ENCODE assay signal across 11 cellular contexts in the genomic region with DNA sequence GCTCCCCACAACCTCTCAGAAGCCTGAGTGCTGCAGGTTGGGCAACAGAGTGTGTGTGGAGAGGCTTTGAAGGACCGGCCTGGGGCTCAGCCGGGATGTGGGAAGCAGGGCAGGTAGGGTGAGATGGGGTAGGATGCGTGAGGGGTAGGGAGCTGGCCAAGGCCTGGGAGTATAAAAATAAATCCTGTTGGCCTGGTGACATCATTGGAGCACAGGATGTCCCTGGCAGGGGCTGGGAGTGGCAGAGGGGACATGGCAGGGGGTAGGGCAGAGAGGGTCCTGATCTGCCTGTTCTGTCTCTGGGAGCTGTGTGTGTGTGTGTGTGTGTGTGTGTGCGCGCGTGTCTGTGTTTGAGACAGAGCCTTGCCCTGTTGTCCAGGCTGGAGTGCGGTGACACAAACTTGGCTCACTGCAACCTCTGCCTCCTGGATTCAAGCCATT. TPM values are rescaled to one million over a fixed set of nuclear protein-coding genes. Genes with fewer than 3 reads are reported as not detected.
A peak's percentile ranks its signal among the peaks of the same experiment; 100 is the strongest.
DNase-seq lines count a peak whose midpoint lies in the region; ATAC-seq and TF ChIP-seq lines count a peak whose summit lies in the region.
"Had no signal": no experiment of that assay in that cellular context is flagged by ENCODE, and none has a peak within 500 bp of the region (broad histone marks: within the 10 kb centered on the region; RNA-seq: fewer than 3 reads in every experiment).

No MANE protein-coding gene starts in this region.

- H3K4me3 Mint-ChIP-seq in activated T-cell treated with anti-CD3 and anti-CD28 coated beads, Interleukin-2, amount 50 U/mL, for 72 hours = peak overlapping the region in 1 of 2 donors; percentile 16
- no peak overlapping the region for H3K4me3 Mint-ChIP-seq in effector memory CD8-positive, alpha-beta T cell
- H3K4me3 Mint-ChIP-seq in naive thymus-derived CD8-positive, alpha-beta T cell = no peak overlapping the region
- no peak overlapping the region for H3K4me3 Mint-ChIP-seq in osteocyte (ENCODE audit: unreplicated experiment)

- DNase-seq in activated T-cell treated with anti-CD3 and anti-CD28 coated beads, Interleukin-2, amount 50 U/mL, for 72 hours = no peak
- DNase-seq in activated T-cell treated with anti-CD3 and anti-CD28 coated beads, Interleukin-2, amount 50 U/mL, for 1 hour = no peak
- no peak for DNase-seq in effector memory CD8-positive, alpha-beta T cell
- no peak for DNase-seq in naive thymus-derived CD8-positive, alpha-beta T cell
- DNase-seq in uterus (peak in 1 of 2 donors; percentile 29), osteocyte (ENCODE audit: extremely low spot score, unreplicated experiment) (no peak), NCI-H146 (lab: John Stamatoyannopoulos, UW) (no peak)
- DNase-seq: NCI-H1417; NK-92 treated with Interleukin-12 subunit alpha and Interleukin-12 subunit beta, amount 100 ng/mL, for 24 hours; retina had no signal

- no peaks in the 10 kb centered on the region for H3K9me3 ChIP-seq in uterus

- H3K27ac ChIP-seq in uterus = peak overlapping the region; percentile 98

- no peak for ATAC-seq in activated T-cell treated with anti-CD3 and anti-CD28 coated beads, Interleukin-2, amount 50 U/mL, for 72 hours (replicated peaks in 1 of 2)
- no peak for ATAC-seq in effector memory CD8-positive, alpha-beta T cell (replicated peaks)
- ATAC-seq in naive thymus-derived CD8-positive, alpha-beta T cell = no peak
- ATAC-seq in HG03565 (IDR thresholded peaks at IDR 0.05; ENCODE audit: unreplicated experiment) = no peak

- POLR2A ChIA-PET in naive thymus-derived CD8-positive, alpha-beta T cell (lab: Charles Lee) = interaction anchor here (1.3 kb wide), 1 partner anchor 117 kb away, joined by 6 read pairs; no protein-coding TSS in a partner anchor

- H3K4me1 Mint-ChIP-seq in activated T-cell treated with anti-CD3 and anti-CD28 coated beads, Interleukin-2, amount 50 U/mL, for 72 hours (ENCODE audit: low read depth) = peaks cover 48% of the 10 kb centered on the region
- H3K4me1 Mint-ChIP-seq in effector memory CD8-positive, alpha-beta T cell (ENCODE audit: low read depth in 2 of 2) = peaks cover 16 to 20% of the 10 kb centered on the region in 2 donors
- peaks cover 22 to 47% (median 34%) of the 10 kb centered on the region in 4 donors for H3K4me1 Mint-ChIP-seq in naive thymus-derived CD8-positive, alpha-beta T cell
- H3K4me1 Mint-ChIP-seq in osteocyte (ENCODE audit: unreplicated experiment) = peaks cover 22% of the 10 kb centered on the region

- no peaks in the 10 kb centered on the region for H3K9me3 Mint-ChIP-seq in activated T-cell treated with anti-CD3 and anti-CD28 coated beads, Interleukin-2, amount 50 U/mL, for 72 hours
- H3K9me3 Mint-ChIP-seq in effector memory CD8-positive, alpha-beta T cell = no peaks in the 10 kb centered on the region
- no peaks in the 10 kb centered on the region for H3K9me3 Mint-ChIP-seq in naive thymus-derived CD8-positive, alpha-beta T cell
- no peaks in the 10 kb centered on the region for H3K9me3 Mint-ChIP-seq in osteocyte (ENCODE audit: unreplicated experiment)

- intact Hi-C loops in uterus (cut with DNase I; ENCODE audit: low total_unique reads) = no loop called here

- H3K27ac Mint-ChIP-seq in activated T-cell treated with anti-CD3 and anti-CD28 coated beads, Interleukin-2, amount 50 U/mL, for 72 hours = peak overlapping the region; percentile 40
- H3K27ac Mint-ChIP-seq in effector memory CD8-positive, alpha-beta T cell = peak overlapping the region; percentile 41 to 100
- H3K27ac Mint-ChIP-seq in naive thymus-derived CD8-positive, alpha-beta T cell = peak overlapping the region; percentile 64 to 100 (median 94)
- no peak overlapping the region for H3K27ac Mint-ChIP-seq in osteocyte (ENCODE audit: unreplicated experiment)

- peaks cover 0 to 2% of the 10 kb centered on the region in 2 donors for H3K36me3 Mint-ChIP-seq in activated T-cell treated with anti-CD3 and anti-CD28 coated beads, Interleukin-2, amount 50 U/mL, for 72 hours (ENCODE audit: insufficient read depth in 2 of 2)
- peaks cover 21% of the 10 kb centered on the region for H3K36me3 Mint-ChIP-seq in effector memory CD8-positive, alpha-beta T cell (ENCODE audit: insufficient read depth)
- no peaks in the 10 kb centered on the region for H3K36me3 Mint-ChIP-seq in naive thymus-derived CD8-positive, alpha-beta T cell
- H3K36me3 Mint-ChIP-seq in osteocyte (ENCODE audit: unreplicated experiment) = no peaks in the 10 kb centered on the region

- peaks cover 8 to 29% of the 10 kb centered on the region in 2 donors for H3K4me1 ChIP-seq in uterus

- H3K36me3 ChIP-seq in uterus = no peaks in the 10 kb centered on the region

- H3K4me3 ChIP-seq in uterus = no peak overlapping the region

- TF ChIP-seq CTCF in uterus (IDR thresholded peaks at IDR 0.05) (no peak), osteocyte (IDR thresholded peaks at IDR 0.05) (no peak)

- TF ChIP-seq POLR2A in uterus (IDR thresholded peaks at IDR 0.05) = no peak

- no peaks in the 10 kb centered on the region for H3K27me3 ChIP-seq in uterus

- no peaks in the 10 kb centered on the region for H3K27me3 Mint-ChIP-seq in activated T-cell treated with anti-CD3 and anti-CD28 coated beads, Interleukin-2, amount 50 U/mL, for 72 hours (ENCODE audit: low read depth)
- no peaks in the 10 kb centered on the region for H3K27me3 Mint-ChIP-seq in effector memory CD8-positive, alpha-beta T cell
- no peaks in the 10 kb centered on the region for H3K27me3 Mint-ChIP-seq in naive thymus-derived CD8-positive, alpha-beta T cell
- no peaks in the 10 kb centered on the region for H3K27me3 Mint-ChIP-seq in osteocyte (ENCODE audit: unreplicated experiment)

RNA-seq across cellular contexts. Expression of gene TEF, which starts 28.6 kb away (rescaled TPM):
- total RNA-seq in activated T-cell treated with anti-CD3 and anti-CD28 coated beads, Interleukin-2, amount 50 U/mL, for 72 hours = 1 to 10 TPM; 1.5 to 2.0 TPM
- total RNA-seq in naive thymus-derived CD8-positive, alpha-beta T cell = 1 to 10 TPM; 5.2 to 5.9 TPM
- 1 to 10 TPM; 2.0 to 5.7 (median 4.4) TPM for polyA plus RNA-seq in naive thymus-derived CD8-positive, alpha-beta T cell
- total RNA-seq in uterus (10 to 100 TPM in 2 of 4 donors, 1 to 10 TPM in 2; 8.5 to 73.7 (median 15.1) TPM), osteocyte (5.7 and 6.8 TPM in 2 replicates)

RNA-seq across cellular contexts. Expression of gene TOB2, which starts 36.3 kb away (rescaled TPM):
- total RNA-seq in activated T-cell treated with anti-CD3 and anti-CD28 coated beads, Interleukin-2, amount 50 U/mL, for 72 hours = 10 to 100 TPM; 32.5 TPM
- total RNA-seq in naive thymus-derived CD8-positive, alpha-beta T cell = 10 to 100 TPM; 26.2 to 26.4 TPM
- 10 to 100 TPM in 1 of 3 donors, 1 to 10 TPM in 2; 8.7 to 12.1 (median 9.0) TPM for polyA plus RNA-seq in naive thymus-derived CD8-positive, alpha-beta T cell
- total RNA-seq in uterus (10 to 100 TPM; 15.6 to 97.1 (median 27.8) TPM), osteocyte (44.5 and 45.9 TPM in 2 replicates)

RNA-seq across cellular contexts. Expression of gene PHF5A, which starts 58.2 kb away (rescaled TPM):
- total RNA-seq in activated T-cell treated with anti-CD3 and anti-CD28 coated beads, Interleukin-2, amount 50 U/mL, for 72 hours = 10 to 100 TPM; 69.2 to 77.4 TPM
- 10 to 100 TPM; 34.0 to 35.8 TPM for total RNA-seq in naive thymus-derived CD8-positive, alpha-beta T cell
- 10 to 100 TPM; 17.2 to 21.4 (median 17.9) TPM for polyA plus RNA-seq in naive thymus-derived CD8-positive, alpha-beta T cell
- total RNA-seq in uterus (10 to 100 TPM; 38.5 to 65.1 (median 46.4) TPM), osteocyte (29.0 and 30.9 TPM in 2 replicates)

RNA-seq across cellular contexts. Expression of gene ACO2, which starts 58.6 kb away (rescaled TPM):
- 10 to 100 TPM; 73.3 to 74.9 TPM for total RNA-seq in activated T-cell treated with anti-CD3 and anti-CD28 coated beads, Interleukin-2, amount 50 U/mL, for 72 hours
- 10 to 100 TPM; 67.7 to 75.1 TPM for total RNA-seq in naive thymus-derived CD8-positive, alpha-beta T cell
- 10 to 100 TPM; 64.2 to 91.9 (median 72.3) TPM for polyA plus RNA-seq in naive thymus-derived CD8-positive, alpha-beta T cell
- 10 to 100 TPM; 21.5 to 64.4 (median 47.1) TPM for total RNA-seq in uterus
- 71.8 and 77.3 TPM in 2 replicates for total RNA-seq in osteocyte
